ENCODE assay signal across 19 cellular contexts in the genomic region with DNA sequence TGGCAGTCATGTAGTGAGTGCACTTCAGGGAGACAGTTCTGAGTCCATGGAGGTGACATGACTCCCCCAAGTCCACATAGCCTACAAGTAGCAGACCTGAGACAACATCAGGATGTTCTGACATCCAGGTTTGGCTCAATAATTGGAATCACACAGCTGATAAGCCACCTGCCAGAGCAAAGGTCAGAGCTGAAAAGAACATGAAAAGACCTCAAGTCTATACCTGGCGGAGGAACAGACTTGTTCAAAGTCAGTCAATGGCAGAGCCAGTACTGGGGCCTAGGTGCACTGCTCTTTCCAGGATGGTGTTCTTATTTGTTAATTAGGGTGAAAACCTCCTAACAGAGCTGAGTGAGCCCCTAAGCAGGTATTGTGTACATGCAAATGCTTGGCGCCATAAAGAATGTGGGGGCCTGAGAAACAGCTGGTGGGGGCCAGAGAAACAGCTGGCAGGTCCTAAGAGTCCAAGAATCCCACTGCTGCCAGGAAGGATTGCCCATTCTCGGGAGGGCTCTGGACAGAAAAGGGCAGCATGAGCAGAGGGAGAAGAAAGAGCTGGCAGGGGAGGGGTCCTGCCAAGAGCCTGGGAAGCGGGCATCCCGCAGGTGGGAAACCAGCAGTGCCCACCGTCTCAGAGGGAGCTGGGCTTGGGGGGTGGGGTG. TPM values are rescaled to one million over a fixed set of nuclear protein-coding genes. Genes with fewer than 3 reads are reported as not detected.
"Had no signal": no experiment of that assay in that cellular context is flagged by ENCODE, and none has a peak within 500 bp of the region (broad histone marks: within the 10 kb centered on the region; RNA-seq: fewer than 3 reads in every experiment).

No MANE protein-coding gene starts in this region.

- H3K4me1 ChIP-seq: esophagus squamous epithelium had no signal

- H3K27me3 ChIP-seq: heart right ventricle, tibial nerve had no signal

- H3K27ac Mint-ChIP-seq: activated naive CD4-positive, alpha-beta T cell treated with anti-CD3 and anti-CD28 coated beads, Interleukin-2, amount 50 U/mL, for 72 hours; activated T-cell treated with anti-CD3 and anti-CD28 coated beads, Interleukin-2, amount 50 U/mL, for 72 hours; naive thymus-derived CD8-positive, alpha-beta T cell; T-helper 2 cell treated with Interferon-gamma antibody and Interleukin-4, amounts not matched to agents 5 μg/mL and 100 μg/mL, for 36 hours had no signal

- ATAC-seq: activated naive CD4-positive, alpha-beta T cell treated with anti-CD3 and anti-CD28 coated beads, Interleukin-2, amount 50 U/mL, for 72 hours; activated T-cell treated with anti-CD3 and anti-CD28 coated beads, Interleukin-2, amount 50 U/mL, for 72 hours; left ventricle myocardium superior; naive thymus-derived CD8-positive, alpha-beta T cell; right cardiac atrium had no signal

- DNase-seq: activated CD4-positive, alpha-beta T cell treated with anti-CD3 and anti-CD28 coated beads for 4 hours; activated CD4-positive, alpha-beta T cell treated with anti-CD3 and anti-CD28 coated beads, Interleukin-2, amount 50 U/mL, for 4 hours; activated naive CD4-positive, alpha-beta T cell; activated T-cell treated with anti-CD3 and anti-CD28 coated beads for 4 hours; activated T-cell treated with anti-CD3 and anti-CD28 coated beads, Interleukin-2, amount 50 U/mL, for 72 hours; dermis blood vessel endothelial cell; effector CD4-positive, alpha-beta T cell; esophagus squamous epithelium; foreskin melanocyte; heart right ventricle; left ventricle myocardium superior; naive thymus-derived CD8-positive, alpha-beta T cell; right cardiac atrium; stimulated activated CD4-positive, alpha-beta T cell treated with anti-CD3 and anti-CD28 coated beads, Interleukin-2, amount 100 ng/mL, for 48 hours; stimulated activated naive CD4-positive, alpha-beta T cell treated with Interleukin-2 at 50 U/mL for 16 hours had no signal

- H3K4me1 Mint-ChIP-seq: naive thymus-derived CD8-positive, alpha-beta T cell had no signal

- H3K36me3 ChIP-seq: esophagus squamous epithelium, tibial nerve had no signal

- H3K27ac ChIP-seq: epithelial cell of prostate, esophagus squamous epithelium, heart right ventricle, tibial nerve had no signal

- H3K4me3 Mint-ChIP-seq: activated T-cell treated with anti-CD3 and anti-CD28 coated beads, Interleukin-2, amount 50 U/mL, for 72 hours; naive thymus-derived CD8-positive, alpha-beta T cell; T-helper 2 cell treated with Interferon-gamma antibody and Interleukin-4, amounts not matched to agents 5 μg/mL and 100 μg/mL, for 36 hours had no signal

- H3K9me3 Mint-ChIP-seq: activated T-cell treated with anti-CD3 and anti-CD28 coated beads, Interleukin-2, amount 50 U/mL, for 72 hours; T-helper 2 cell treated with Interferon-gamma antibody and Interleukin-4, amounts not matched to agents 5 μg/mL and 100 μg/mL, for 36 hours had no signal

- H3K4me3 ChIP-seq: esophagus squamous epithelium, heart right ventricle, tibial nerve had no signal

RNA-seq across cellular contexts. Expression of a gene that starts 17.1 kb away (rescaled TPM):
- total RNA-seq: activated naive CD4-positive, alpha-beta T cell treated with anti-CD3 and anti-CD28 coated beads, Interleukin-2, amount 50 U/mL, for 72 hours; activated T-cell treated with anti-CD3 and anti-CD28 coated beads, Interleukin-2, amount 50 U/mL, for 72 hours; naive thymus-derived CD8-positive, alpha-beta T cell had no signal
- polyA plus RNA-seq: naive thymus-derived CD8-positive, alpha-beta T cell had no signal
